In the genomic region with DNA sequence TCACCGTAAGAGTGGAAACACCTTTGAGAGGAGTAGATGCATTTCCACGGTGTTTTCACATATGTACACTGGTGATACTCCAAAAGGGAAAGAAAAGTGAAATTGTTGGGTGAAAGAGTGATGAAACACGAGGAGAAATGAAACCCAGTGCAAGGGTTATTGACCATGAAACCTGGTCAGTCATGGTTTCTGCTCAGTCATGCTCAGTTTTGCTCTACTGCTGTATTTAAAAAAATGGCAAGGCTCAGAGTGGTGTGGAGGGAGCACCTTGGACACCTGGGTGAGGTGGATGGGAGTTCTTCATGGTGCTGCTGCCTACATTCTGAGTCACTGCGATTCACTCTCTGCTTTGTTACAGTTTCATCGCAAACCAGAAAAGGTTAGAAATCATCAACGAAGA, we compare ENCODE assay signal across 12 cellular contexts. TPM values are rescaled to one million over a fixed set of nuclear protein-coding genes. Genes with fewer than 3 reads are reported as not detected.
A peak's percentile ranks its signal among the peaks of the same experiment; 100 is the strongest.
DNase-seq lines count a peak whose midpoint lies in the region; ATAC-seq and TF ChIP-seq lines count a peak whose summit lies in the region.
"Had no signal": no experiment of that assay in that cellular context is flagged by ENCODE, and none has a peak within 500 bp of the region (broad histone marks: within the 10 kb centered on the region; RNA-seq: fewer than 3 reads in every experiment).

No MANE protein-coding gene starts in this region.

- no peaks in the 10 kb centered on the region for H3K4me1 ChIP-seq in left ventricle myocardium inferior
- H3K4me1 ChIP-seq: left lung had no signal

- no peak for TF ChIP-seq CTCF in left ventricle myocardium inferior (IDR thresholded peaks at IDR 0.05; ENCODE audit: borderline replicate concordance)

- DNase-seq in G401 (ENCODE audit: low spot score) = peak; percentile 54
- DNase-seq in SHP77 treated with DMSO at 0.1 percent for 48 hours (lab: John Stamatoyannopoulos, UW) = no peak
- DNase-seq in DMS53 (lab: John Stamatoyannopoulos, UW) = no peak
- DNase-seq in NCI-H1930 (lab: John Stamatoyannopoulos, UW) = no peak
- DNase-seq in left ventricle myocardium inferior = no peak
- DNase-seq: left lung; NCI-H187; stimulated activated CD8-positive, alpha-beta memory T cell treated with anti-CD3 and anti-CD28 coated beads, Interleukin-4, amount 100 ng/mL, for 48 hours had no signal

- no peak overlapping the region for H3K27ac ChIP-seq in left ventricle myocardium inferior (replicated peaks)
- H3K27ac ChIP-seq: left lung, SJSA1 had no signal

- no peaks in the 10 kb centered on the region for H3K36me3 ChIP-seq in left ventricle myocardium inferior
- H3K36me3 ChIP-seq: left lung, SJSA1 had no signal

- intact Hi-C loops in left ventricle myocardium inferior (cut with micrococcal nuclease) = no loop called here

- H3K9me3 ChIP-seq in left ventricle myocardium inferior (replicated peaks) = no peaks in the 10 kb centered on the region
- H3K9me3 ChIP-seq: left lung, SJSA1 had no signal

- H3K27me3 ChIP-seq in left ventricle myocardium inferior (ENCODE audit: low read depth) = peaks cover 19% of the 10 kb centered on the region
- H3K27me3 ChIP-seq: SJSA1 had no signal

- in situ Hi-C loops in G401 (cut with HindIII; ENCODE audit: low sequenced_read_pairs) = no loop called here

- no peak overlapping the region for H3K4me3 ChIP-seq in left ventricle myocardium inferior
- H3K4me3 ChIP-seq: left lung, SJSA1 had no signal

- ATAC-seq in GM19324 (IDR thresholded peaks at IDR 0.05; ENCODE audit: low FRiP score, unreplicated experiment) = peak; percentile 82
- peak; percentile 80 for ATAC-seq in HG02763 (IDR thresholded peaks at IDR 0.05; ENCODE audit: unreplicated experiment)
- ATAC-seq in HG03521 (IDR thresholded peaks at IDR 0.05; ENCODE audit: unreplicated experiment) = peak; percentile 84
- ATAC-seq: left lung had no signal

RNA-seq across cellular contexts. Expression of gene NTRK2, which starts 32.3 kb away (rescaled TPM):
- total RNA-seq in G401 (2014; rRNA removed; shearing (Covaris generic)) = not detected in 2 replicates
- total RNA-seq in left ventricle myocardium inferior = 3.8 TPM
